ENCODE assay signal across 2 cellular contexts in the genomic region with DNA sequence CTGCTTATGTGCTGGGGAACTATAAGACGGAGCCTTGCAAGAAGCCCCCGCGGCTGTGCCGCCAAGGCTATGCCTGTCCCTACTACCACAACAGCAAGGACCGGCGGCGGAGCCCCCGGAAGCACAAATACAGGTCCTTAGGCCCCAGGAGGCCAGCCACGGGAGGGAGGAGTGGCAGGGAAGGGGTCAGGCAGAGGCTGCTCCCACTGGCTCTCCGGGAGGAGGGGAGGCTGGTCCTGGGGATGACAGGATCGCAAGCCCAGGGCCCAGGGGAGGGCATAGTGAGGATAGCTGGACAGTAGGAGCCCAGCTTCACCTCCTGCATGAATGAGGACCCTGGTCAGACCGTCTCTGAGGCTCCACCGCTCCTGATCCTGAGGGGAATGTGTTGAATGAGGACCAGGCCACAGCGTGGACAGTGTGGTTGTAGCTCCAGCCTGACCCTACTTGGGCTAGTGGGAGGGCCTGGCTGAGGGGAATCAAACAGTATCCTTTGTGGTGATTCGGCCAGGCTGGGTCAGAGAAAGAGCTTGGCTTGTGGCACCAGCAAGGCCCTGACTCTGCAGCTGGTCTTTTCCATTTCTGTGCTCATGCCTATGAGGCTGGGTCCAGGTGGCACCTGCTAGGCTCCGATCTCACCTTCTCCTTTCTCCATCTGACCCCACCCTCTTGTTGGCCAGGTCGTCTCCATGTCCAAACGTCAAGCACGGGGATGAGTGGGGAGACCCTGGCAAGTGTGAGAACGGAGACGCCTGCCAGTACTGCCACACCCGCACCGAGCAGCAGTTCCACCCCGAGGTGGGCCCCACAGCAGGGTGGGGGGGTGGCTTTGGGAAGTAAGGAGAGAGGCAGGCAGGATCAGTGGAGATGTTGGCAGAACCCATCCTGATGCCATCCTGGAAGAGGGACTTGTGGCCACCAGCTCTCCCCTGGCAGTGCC.
TF ChIP-seq lines count a peak whose summit lies in the region.

No MANE protein-coding gene starts in this region.

TF ChIP-seq in HEK293, 187 proteins besides CTCF, POLR2A, EP300 and RAD21:
- no peak for TF ChIP-seq ZNF274 (IDR thresholded peaks at IDR 0.05; ENCODE audit: low read length)
- TF ChIP-seq ZNF274 (tag by site-specific recombination; IDR thresholded peaks at IDR 0.05; ENCODE audit: borderline replicate concordance): no peak
- TF ChIP-seq ZFP69B (tag by site-specific recombination; IDR thresholded peaks at IDR 0.05): peak; percentile 91
- TF ChIP-seq, protein P1, sequence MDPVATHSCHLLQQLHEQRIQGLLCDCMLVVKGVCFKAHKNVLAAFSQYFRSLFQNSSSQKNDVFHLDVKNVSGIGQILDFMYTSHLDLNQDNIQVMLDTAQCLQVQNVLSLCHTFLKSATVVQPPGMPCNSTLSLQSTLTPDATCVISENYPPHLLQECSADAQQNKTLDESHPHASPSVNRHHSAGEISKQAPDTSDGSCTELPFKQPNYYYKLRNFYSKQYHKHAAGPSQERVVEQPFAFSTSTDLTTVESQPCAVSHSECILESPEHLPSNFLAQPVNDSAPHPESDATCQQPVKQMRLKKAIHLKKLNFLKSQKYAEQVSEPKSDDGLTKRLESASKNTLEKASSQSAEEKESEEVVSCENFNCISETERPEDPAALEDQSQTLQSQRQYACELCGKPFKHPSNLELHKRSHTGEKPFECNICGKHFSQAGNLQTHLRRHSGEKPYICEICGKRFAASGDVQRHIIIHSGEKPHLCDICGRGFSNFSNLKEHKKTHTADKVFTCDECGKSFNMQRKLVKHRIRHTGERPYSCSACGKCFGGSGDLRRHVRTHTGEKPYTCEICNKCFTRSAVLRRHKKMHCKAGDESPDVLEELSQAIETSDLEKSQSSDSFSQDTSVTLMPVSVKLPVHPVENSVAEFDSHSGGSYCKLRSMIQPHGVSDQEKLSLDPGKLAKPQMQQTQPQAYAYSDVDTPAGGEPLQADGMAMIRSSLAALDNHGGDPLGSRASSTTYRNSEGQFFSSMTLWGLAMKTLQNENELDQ (tag by site-specific recombination; IDR thresholded peaks at IDR 0.05; ENCODE audit: low read depth): no peak
- TF ChIP-seq, protein P2, sequence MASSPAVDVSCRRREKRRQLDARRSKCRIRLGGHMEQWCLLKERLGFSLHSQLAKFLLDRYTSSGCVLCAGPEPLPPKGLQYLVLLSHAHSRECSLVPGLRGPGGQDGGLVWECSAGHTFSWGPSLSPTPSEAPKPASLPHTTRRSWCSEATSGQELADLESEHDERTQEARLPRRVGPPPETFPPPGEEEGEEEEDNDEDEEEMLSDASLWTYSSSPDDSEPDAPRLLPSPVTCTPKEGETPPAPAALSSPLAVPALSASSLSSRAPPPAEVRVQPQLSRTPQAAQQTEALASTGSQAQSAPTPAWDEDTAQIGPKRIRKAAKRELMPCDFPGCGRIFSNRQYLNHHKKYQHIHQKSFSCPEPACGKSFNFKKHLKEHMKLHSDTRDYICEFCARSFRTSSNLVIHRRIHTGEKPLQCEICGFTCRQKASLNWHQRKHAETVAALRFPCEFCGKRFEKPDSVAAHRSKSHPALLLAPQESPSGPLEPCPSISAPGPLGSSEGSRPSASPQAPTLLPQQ (tag by site-specific recombination; IDR thresholded peaks at IDR 0.05): peak; percentile 92
- TF ChIP-seq KLF1 (tag by site-specific recombination; IDR thresholded peaks at IDR 0.05): 0 out of 2 replicates have a peak, but pooled peaks have one; percentile 19
- no peak for TF ChIP-seq HOXC10 (CRISPR knock-in tag; IDR thresholded peaks at IDR 0.05)
TF ChIP-seq in HEK293: peak in this region for 3.

TF ChIP-seq in K562, 482 proteins besides CTCF, POLR2A, EP300 and RAD21:
- TF ChIP-seq ZSCAN32 (CRISPR knock-in tag; IDR thresholded peaks at IDR 0.05): no peak
- TF ChIP-seq, protein P3, sequence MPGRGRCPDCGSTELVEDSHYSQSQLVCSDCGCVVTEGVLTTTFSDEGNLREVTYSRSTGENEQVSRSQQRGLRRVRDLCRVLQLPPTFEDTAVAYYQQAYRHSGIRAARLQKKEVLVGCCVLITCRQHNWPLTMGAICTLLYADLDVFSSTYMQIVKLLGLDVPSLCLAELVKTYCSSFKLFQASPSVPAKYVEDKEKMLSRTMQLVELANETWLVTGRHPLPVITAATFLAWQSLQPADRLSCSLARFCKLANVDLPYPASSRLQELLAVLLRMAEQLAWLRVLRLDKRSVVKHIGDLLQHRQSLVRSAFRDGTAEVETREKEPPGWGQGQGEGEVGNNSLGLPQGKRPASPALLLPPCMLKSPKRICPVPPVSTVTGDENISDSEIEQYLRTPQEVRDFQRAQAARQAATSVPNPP (IDR thresholded peaks at IDR 0.05; ENCODE audit: borderline replicate concordance, insufficient read depth, insufficient read length): no peak
- TF ChIP-seq, protein P4, sequence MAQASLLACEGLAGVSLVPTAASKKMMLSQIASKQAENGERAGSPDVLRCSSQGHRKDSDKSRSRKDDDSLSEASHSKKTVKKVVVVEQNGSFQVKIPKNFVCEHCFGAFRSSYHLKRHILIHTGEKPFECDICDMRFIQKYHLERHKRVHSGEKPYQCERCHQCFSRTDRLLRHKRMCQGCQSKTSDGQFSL (CRISPR knock-in tag; IDR thresholded peaks at IDR 0.05): 0 out of 2 replicates have a peak, but pooled peaks have one; percentile 22
- TF ChIP-seq, protein P4 (tag; IDR thresholded peaks at IDR 0.05): no peak
